27 cellular contexts compared by ENCODE assay signal in genomic region chr2:341017-341542, GRCh38. TPM values are rescaled to one million over a fixed set of nuclear protein-coding genes. Genes with fewer than 3 reads are reported as not detected.
"Had no signal": no experiment of that assay in that cellular context is flagged by ENCODE, and none has a peak within 500 bp of the region (broad histone marks: within the 10 kb centered on the region; RNA-seq: fewer than 3 reads in every experiment).

No MANE protein-coding gene starts in this region.

- H3K9ac ChIP-seq: parathyroid adenoma had no signal

- H2AFZ ChIP-seq: parathyroid adenoma had no signal

- H3K27ac ChIP-seq: dorsolateral prefrontal cortex, epithelial cell of prostate, foreskin keratinocyte, lower lobe of right lung, parathyroid adenoma, suprapubic skin, transverse colon, vagina had no signal

- H3K27ac Mint-ChIP-seq: activated CD8-positive, alpha-beta T cell treated with anti-CD3 and anti-CD28 coated beads for 36 hours; activated naive CD4-positive, alpha-beta T cell treated with anti-CD3 and anti-CD28 coated beads, Interleukin-2, amount 10 ng/mL, durations not matched to agents 7 days and 5 days; activated naive CD8-positive, alpha-beta T cell treated with anti-CD3 and anti-CD28 coated beads, Interleukin-2, amount 50 U/mL, for 24 hours; activated T-cell treated with anti-CD3 and anti-CD28 coated beads, Interleukin-2, amount 50 U/mL, for 24 hours; brain; endodermal cell; natural killer cell; stimulated activated naive CD8-positive, alpha-beta T cell treated with anti-CD3 and anti-CD28 coated beads, Interleukin-15, amount 100 ng/mL, for 72 hours had no signal

- H3K4me3 Mint-ChIP-seq: activated CD8-positive, alpha-beta T cell treated with anti-CD3 and anti-CD28 coated beads for 36 hours; activated naive CD4-positive, alpha-beta T cell treated with anti-CD3 and anti-CD28 coated beads, Interleukin-2, amount 10 ng/mL, durations not matched to agents 7 days and 5 days; activated naive CD8-positive, alpha-beta T cell treated with anti-CD3 and anti-CD28 coated beads, Interleukin-2, amount 50 U/mL, for 24 hours; activated T-cell treated with anti-CD3 and anti-CD28 coated beads, Interleukin-2, amount 50 U/mL, for 24 hours; brain; endodermal cell; natural killer cell; stimulated activated naive CD8-positive, alpha-beta T cell treated with anti-CD3 and anti-CD28 coated beads, Interleukin-15, amount 100 ng/mL, for 72 hours had no signal

- H3K4me3 ChIP-seq: dorsolateral prefrontal cortex, lower lobe of right lung, smooth muscle cell, suprapubic skin, transverse colon, vagina had no signal

- H3K27me3 ChIP-seq: dorsolateral prefrontal cortex, foreskin keratinocyte, suprapubic skin, transverse colon, vagina had no signal

- H3K36me3 ChIP-seq: lower lobe of right lung, suprapubic skin, transverse colon, vagina had no signal

- H3K4me1 Mint-ChIP-seq: activated naive CD4-positive, alpha-beta T cell treated with anti-CD3 and anti-CD28 coated beads, Interleukin-2, amount 10 ng/mL, durations not matched to agents 7 days and 5 days; activated naive CD8-positive, alpha-beta T cell treated with anti-CD3 and anti-CD28 coated beads, Interleukin-2, amount 50 U/mL, for 24 hours; endodermal cell; stimulated activated naive CD8-positive, alpha-beta T cell treated with anti-CD3 and anti-CD28 coated beads, Interleukin-15, amount 100 ng/mL, for 72 hours had no signal

- H3K4me2 ChIP-seq: smooth muscle cell had no signal

- H3K79me2 ChIP-seq: parathyroid adenoma had no signal

- ATAC-seq: activated CD8-positive, alpha-beta T cell treated with anti-CD3 and anti-CD28 coated beads for 36 hours; activated naive CD8-positive, alpha-beta T cell treated with anti-CD3 and anti-CD28 coated beads, Interleukin-2, amount 50 U/mL, for 24 hours; foreskin keratinocyte; left cardiac atrium; lower lobe of right lung; natural killer cell; sciatic nerve; stimulated activated naive CD8-positive, alpha-beta T cell treated with anti-CD3 and anti-CD28 coated beads, Interleukin-15, amount 100 ng/mL, for 72 hours had no signal

- H3K36me3 Mint-ChIP-seq: activated naive CD4-positive, alpha-beta T cell treated with anti-CD3 and anti-CD28 coated beads, Interleukin-2, amount 10 ng/mL, durations not matched to agents 7 days and 5 days; brain had no signal

- DNase-seq: activated CD4-positive, alpha-beta T cell treated with anti-CD3 and anti-CD28 coated beads for 48 hours; activated CD4-positive, CD25-positive, alpha-beta regulatory T cell; activated CD8-positive, alpha-beta T cell treated with anti-CD3 and anti-CD28 coated beads for 36 hours; activated effector memory CD4-positive, alpha-beta T cell treated with Interleukin-2 at 50 U/mL for 16 hours; activated naive CD4-positive, alpha-beta T cell treated with anti-CD3 and anti-CD28 coated beads, Interleukin-2, amount 10 ng/mL, durations not matched to agents 7 days and 5 days; activated naive CD8-positive, alpha-beta T cell treated with anti-CD3 and anti-CD28 coated beads, Interleukin-2, amount 50 U/mL, for 24 hours; activated T-cell treated with anti-CD3 and anti-CD28 coated beads, Interleukin-2, amount 50 U/mL, for 24 hours; anterior cingulate cortex; caudate nucleus; dorsolateral prefrontal cortex; endodermal cell; foreskin keratinocyte; glutamatergic neuron; hippocampal formation; left cardiac atrium; lower lobe of right lung; natural killer cell; stimulated activated CD4-positive, alpha-beta T cell treated with anti-CD3 and anti-CD28 coated beads, Interleukin-4, amount 100 ng/mL, for 1 hour; stimulated activated naive CD8-positive, alpha-beta T cell treated with anti-CD3 and anti-CD28 coated beads, Interleukin-15, amount 100 ng/mL, for 72 hours; transverse colon had no signal

- H3K4me1 ChIP-seq: foreskin keratinocyte, lower lobe of right lung, parathyroid adenoma, suprapubic skin, transverse colon, vagina had no signal

RNA-seq across cellular contexts. Expression of gene ALKAL2, which starts 53.2 kb away (rescaled TPM):
- total RNA-seq: activated CD8-positive, alpha-beta T cell treated with anti-CD3 and anti-CD28 coated beads for 36 hours; foreskin keratinocyte had no signal
- polyA plus RNA-seq: foreskin keratinocyte had no signal
